Comparison of ENCODE assay signal across 23 cellular contexts in the genomic region with DNA sequence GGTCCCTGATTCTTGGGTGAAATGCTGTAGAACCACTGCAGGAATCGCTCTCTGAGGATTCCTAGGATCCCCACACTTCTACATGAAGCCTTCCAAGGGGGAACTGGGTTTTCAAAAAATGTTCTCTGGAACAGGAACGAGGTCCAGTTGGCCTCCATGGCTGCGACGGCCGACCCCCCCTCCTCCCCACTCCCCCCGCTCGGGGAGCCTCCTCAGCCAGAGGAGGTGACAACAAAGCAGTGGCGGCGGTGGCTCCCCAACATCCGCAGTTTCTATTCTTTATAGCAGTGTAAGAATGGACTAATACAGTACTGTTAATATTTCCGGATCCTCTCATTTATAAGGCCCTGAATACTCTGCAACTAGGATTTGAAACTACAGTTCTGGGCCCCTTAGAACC.
DNase-seq lines count a peak whose midpoint lies in the region; ATAC-seq and TF ChIP-seq lines count a peak whose summit lies in the region.
"Had no signal": no experiment of that assay in that cellular context is flagged by ENCODE, and none has a peak within 500 bp of the region (broad histone marks: within the 10 kb centered on the region; RNA-seq: fewer than 3 reads in every experiment).

No MANE protein-coding gene starts in this region.

- H3K27me3 ChIP-seq in CD4-positive, alpha-beta T cell (ENCODE audit: control insufficient read depth, insufficient read depth, low read length), result no peaks in the 10 kb centered on the region
- no peaks in the 10 kb centered on the region for H3K27me3 ChIP-seq in transverse colon
- H3K27me3 ChIP-seq: BLaER1 treated with 17β-estradiol and CSF1 and Interleukin-3, amounts not matched to agents 10 nM and 100 nM had no signal

- no peaks in the 10 kb centered on the region for H3K4me1 ChIP-seq in transverse colon
- H3K4me1 ChIP-seq: A549; BLaER1 treated with 17β-estradiol and CSF1 and Interleukin-3, amounts not matched to agents 10 nM and 100 nM had no signal

- H3K27me3 Mint-ChIP-seq in CD4-positive, alpha-beta T cell, result no peaks in the 10 kb centered on the region
- H3K27me3 Mint-ChIP-seq: B cell; CD4-positive, alpha-beta memory T cell; CD8-positive, alpha-beta memory T cell had no signal

- H3K36me3 Mint-ChIP-seq in CD4-positive, alpha-beta T cell (ENCODE audit: low read depth), result no peaks in the 10 kb centered on the region
- H3K36me3 Mint-ChIP-seq: CD4-positive, alpha-beta memory T cell; CD8-positive, alpha-beta memory T cell had no signal

- H3K36me3 ChIP-seq in transverse colon, result no peaks in the 10 kb centered on the region
- H3K36me3 ChIP-seq: BLaER1 treated with 17β-estradiol and CSF1 and Interleukin-3, amounts not matched to agents 10 nM and 100 nM had no signal

- no peak for TF ChIP-seq POLR2A in transverse colon (IDR thresholded peaks at IDR 0.05)

- no peak overlapping the region for H3K27ac ChIP-seq in CD4-positive, alpha-beta T cell (ENCODE audit: low read depth, low read length)
- no peak overlapping the region for H3K27ac ChIP-seq in transverse colon
- H3K27ac ChIP-seq: 22Rv1; A549; BLaER1 treated with 17β-estradiol and CSF1 and Interleukin-3, amounts not matched to agents 10 nM and 100 nM; C4-2B had no signal

- H3K9me3 Mint-ChIP-seq in CD4-positive, alpha-beta T cell, result no peaks in the 10 kb centered on the region

- ATAC-seq in CD4-positive, alpha-beta T cell (ENCODE audit: poor library complexity), result no peak
- no peak for ATAC-seq in HG02970 (IDR thresholded peaks at IDR 0.05; ENCODE audit: low FRiP score, unreplicated experiment)
- ATAC-seq: A549, GM12878 had no signal

- CTCF ChIA-PET in GM10248 (lab: Yijun Ruan, JAX), result interaction anchor here (1.2 kb wide), 1 partner anchor 17 kb away, joined by 3 read pairs; no protein-coding TSS in a partner anchor
- CTCF ChIA-PET in CD4-positive, alpha-beta T cell (lab: Charles Lee), result no interaction called here

- TF ChIP-seq EP300 in transverse colon (IDR thresholded peaks at IDR 0.05; ENCODE audit: low read depth), result no peak

- no peaks in the 10 kb centered on the region for H3K4me1 Mint-ChIP-seq in CD4-positive, alpha-beta T cell (ENCODE audit: low read depth)
- H3K4me1 Mint-ChIP-seq: B cell; CD4-positive, alpha-beta memory T cell; CD8-positive, alpha-beta memory T cell had no signal

- H3K4me3 ChIP-seq in transverse colon, result no peak overlapping the region
- H3K4me3 ChIP-seq: A549; BLaER1 treated with 17β-estradiol and CSF1 and Interleukin-3, amounts not matched to agents 10 nM and 100 nM; GM12878 had no signal

- TF ChIP-seq CTCF in GM10248 (IDR thresholded peaks at IDR 0.05; ENCODE audit: control extremely low read depth, extremely low read depth, low read depth, missing control alignments), result no peak
- no peak for TF ChIP-seq CTCF in CD4-positive, alpha-beta T cell (IDR thresholded peaks at IDR 0.05)
- no peak for TF ChIP-seq CTCF in transverse colon (IDR thresholded peaks at IDR 0.05)

- no peak overlapping the region for H3K27ac Mint-ChIP-seq in CD4-positive, alpha-beta T cell
- H3K27ac Mint-ChIP-seq: CD4-positive, alpha-beta memory T cell; CD8-positive, alpha-beta memory T cell had no signal

- WGBS in transverse colon (ENCODE audit: low coverage in 1 of 2), 2 donors, result 78 to 89% methylated on average over 3 to 11 of the region's 11 CpGs

- H3K9me3 ChIP-seq in CD4-positive, alpha-beta T cell (ENCODE audit: control insufficient read depth, low read length), result no peaks in the 10 kb centered on the region
- no peaks in the 10 kb centered on the region for H3K9me3 ChIP-seq in transverse colon
- H3K9me3 ChIP-seq: A549; BLaER1 treated with 17β-estradiol and CSF1 and Interleukin-3, amounts not matched to agents 10 nM and 100 nM had no signal

- POLR2A ChIA-PET in GM10248 (lab: Yijun Ruan, JAX), result no interaction called here
- POLR2A ChIA-PET in CD4-positive, alpha-beta T cell (lab: Charles Lee), result no interaction called here

- intact Hi-C loops in CD4-positive, alpha-beta T cell (cut with DNase I, micrococcal nuclease), result no loop called here
- intact Hi-C loops in transverse colon (cut with DNase I; ENCODE audit: low total_unique reads), result no loop called here

- in situ Hi-C loops in transverse colon (cut with MboI; ENCODE audit: low pct_ligation_motif_present in 1 of 4, low pct_unique_long_range_greater_than_20kb in 1 of 4, low sequenced_read_pairs in 3 of 4), result no loop called here

- no peak overlapping the region for H3K4me3 Mint-ChIP-seq in CD4-positive, alpha-beta T cell
- H3K4me3 Mint-ChIP-seq: B cell; CD4-positive, alpha-beta memory T cell; CD8-positive, alpha-beta memory T cell had no signal

- peak; percentile 1 for DNase-seq in GM10248 (ENCODE audit: extremely low spot score)
- peak; percentile 1 for DNase-seq in H4 (ENCODE audit: low spot score)
- DNase-seq in kidney tubule cell (ENCODE audit: low spot score), result peak; percentile 0
- DNase-seq in CD4-positive, alpha-beta T cell, result no peak
- DNase-seq in transverse colon, result no peak
- DNase-seq: AML-193; CD4-positive, alpha-beta memory T cell; CD8-positive, alpha-beta memory T cell; COR-L47; DMS 273 treated with DMSO at 0.1 percent for 48 hours; DMS153; DMS53; DMS79; DND-41; EL; GDM1 had no signal

Comparison
In these comparisons a context has a peak if more than half of its experiments do, and no peak if none do; other contexts are left out.
1. DNase-seq: peak in GM10248 (single experiment), H4 (single experiment) and kidney tubule cell (single experiment); none in CD4-positive, alpha-beta T cell (0 of 10) and transverse colon (single experiment).